Comparison of ENCODE assay signal across 12 cellular contexts in the genomic region with DNA sequence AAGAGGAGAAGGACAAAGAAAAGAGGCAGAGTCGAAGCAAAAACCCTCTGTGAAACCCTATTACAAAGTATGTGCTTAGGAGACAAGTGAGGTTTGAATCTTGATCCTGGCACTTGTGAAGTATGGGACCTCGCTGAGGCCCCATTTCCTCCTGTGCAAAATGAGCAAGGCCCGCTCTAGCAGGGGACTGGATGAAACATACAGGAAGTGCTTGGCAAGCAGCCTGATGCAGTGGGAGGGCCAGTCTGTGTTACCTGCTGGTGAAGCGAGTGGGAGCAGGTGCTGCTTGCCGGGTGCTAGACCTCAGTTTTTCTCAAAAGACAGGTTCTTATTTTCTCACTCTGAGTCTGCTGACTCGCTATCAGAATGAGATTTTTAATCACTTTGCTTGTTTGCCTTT.
A peak's percentile ranks its signal among the peaks of the same experiment; 100 is the strongest.
DNase-seq lines count a peak whose midpoint lies in the region; ATAC-seq and TF ChIP-seq lines count a peak whose summit lies in the region.
"Had no signal": no experiment of that assay in that cellular context is flagged by ENCODE, and none has a peak within 500 bp of the region (broad histone marks: within the 10 kb centered on the region; RNA-seq: fewer than 3 reads in every experiment).

No MANE protein-coding gene starts in this region.

- dilution Hi-C loops in mammary epithelial cell (cut with HindIII; ENCODE audit: low sequenced_read_pairs) = no loop called here

- H4K20me1 ChIP-seq in mammary epithelial cell (ENCODE audit: insufficient read depth, low read length) = no peaks in the 10 kb centered on the region

- H3K9me3 ChIP-seq in mammary epithelial cell (replicated peaks; ENCODE audit: insufficient read depth, low read length) = no peaks in the 10 kb centered on the region

- H3K79me2 ChIP-seq in mammary epithelial cell (ENCODE audit: insufficient read depth, low read length) = no peaks in the 10 kb centered on the region

- intact Hi-C loops in mammary epithelial cell (cut with micrococcal nuclease) = no loop called here

- peak overlapping the region; percentile 67 for H2AFZ ChIP-seq in mammary epithelial cell (ENCODE audit: low read depth, low read length)

- 42% methylated on average over 6 of the region's 6 CpGs for WGBS in mammary epithelial cell (ENCODE audit: low coverage, missing lambda C conversion rate)

- no peak overlapping the region for H3K27ac ChIP-seq in mammary epithelial cell (ENCODE audit: insufficient read depth, low read depth, low read length)
- H3K27ac ChIP-seq: WERI-Rb-1 had no signal

- no peaks in the 10 kb centered on the region for H3K36me3 ChIP-seq in mammary epithelial cell (ENCODE audit: insufficient read depth, low read length)
- H3K36me3 ChIP-seq: WERI-Rb-1 had no signal

- in situ Hi-C loops in mammary epithelial cell (cut with MboI; ENCODE audit: low sequenced_read_pairs in 2 of 2) = no loop called here

- H3K27me3 ChIP-seq in mammary epithelial cell (ENCODE audit: insufficient read depth, low read length) = no peaks in the 10 kb centered on the region

- no peak for TF ChIP-seq CTCF in mammary epithelial cell (conservative IDR thresholded peaks at IDR 0.05 in 1 of 2, IDR thresholded peaks at IDR 0.05 in 1 of 2; ENCODE audit: extremely low read depth in 1 of 2, insufficient read depth in 1 of 2, low read depth in 1 of 2, low read length in 2 of 2)

- CTCF ChIA-PET in mammary epithelial cell (lab: Charles Lee; ENCODE audit: low non-redundant PET) = no interaction called here

- no peak overlapping the region for H3K4me3 ChIP-seq in mammary epithelial cell (replicated peaks in 1 of 3; ENCODE audit: insufficient read depth in 1 of 3, low read depth in 2 of 3, low read length in 3 of 3)

- no peaks in the 10 kb centered on the region for H3K4me1 ChIP-seq in mammary epithelial cell (ENCODE audit: insufficient read depth, low read length)

- no TSS peak for BruUV-seq in mammary epithelial cell (replicated peaks; lab: Mats Ljungman, UMichigan)

- ATAC-seq in HG02588 (IDR thresholded peaks at IDR 0.05; ENCODE audit: unreplicated experiment) = no peak
- ATAC-seq: SK-N-SH treated with all-trans-retinoic acid at 6 μM for 48 hours had no signal

- peak; percentile 1 to 6 for DNase-seq in stimulated activated CD4-positive, alpha-beta T cell treated with anti-CD3 and anti-CD28 coated beads, Interleukin-2, amount 100 ng/mL, for 48 hours
- DNase-seq in stimulated activated CD4-positive, alpha-beta T cell treated with anti-CD3 and anti-CD28 coated beads, Interleukin-1b, Interleukin-23, amount 100 ng/mL, for 48 hours = no peak
- peak; percentile 45 for DNase-seq in SHP77 treated with DMSO at 0.1 percent for 48 hours (lab: John Stamatoyannopoulos, UW)
- DNase-seq in mammary epithelial cell = peak; percentile 15
- no peak for DNase-seq in HuH-7.5 (ENCODE audit: low spot score)
- no peak for DNase-seq in DMS79 (lab: John Stamatoyannopoulos, UW)
- no peak for DNase-seq in amygdala (lab: John Stamatoyannopoulos, UW)
- DNase-seq: kidney glomerular epithelial cell, NCI-H1048, WERI-Rb-1 had no signal

- H3K4me2 ChIP-seq in mammary epithelial cell (ENCODE audit: insufficient read depth, low read depth, low read length) = peak overlapping the region; percentile 34

- H3K9ac ChIP-seq in mammary epithelial cell (ENCODE audit: insufficient read depth, low read length) = no peak overlapping the region

Comparison
In these comparisons a context has a peak if more than half of its experiments do, and no peak if none do; other contexts are left out.
1. DNase-seq: peak in stimulated activated CD4-positive, alpha-beta T cell treated with anti-CD3 and anti-CD28 coated beads, Interleukin-2, amount 100 ng/mL, for 48 hours (2 of 2), SHP77 treated with DMSO at 0.1 percent for 48 hours (single experiment) and mammary epithelial cell (single experiment); none in stimulated activated CD4-positive, alpha-beta T cell treated with anti-CD3 and anti-CD28 coated beads, Interleukin-1b, Interleukin-23, amount 100 ng/mL, for 48 hours (single experiment), HuH-7.5 (single experiment), DMS79 (single experiment) and amygdala (0 of 56).